Comparison of ENCODE assay signal across 18 cellular contexts in genomic region chr15:63842626-63843025, GRCh38. TPM values are rescaled to one million over a fixed set of nuclear protein-coding genes. Genes with fewer than 3 reads are reported as not detected.
DNase-seq lines count a peak whose midpoint lies in the region; ATAC-seq, FAIRE-seq and TF ChIP-seq lines count a peak whose summit lies in the region.
"Had no signal": no experiment of that assay in that cellular context is flagged by ENCODE, and none has a peak within 500 bp of the region (broad histone marks: within the 10 kb centered on the region; RNA-seq: fewer than 3 reads in every experiment).

No MANE protein-coding gene starts in this region.

- H3K27ac ChIP-seq in liver (ENCODE audit: low read depth in 1 of 2, low read length in 2 of 2) = peak overlapping the region; percentile 63 to 72
- H3K27ac ChIP-seq in HepG2 (ENCODE audit: extremely low read length, insufficient read depth, low read length) = no peak overlapping the region
- H3K27ac ChIP-seq: testis, VCaP had no signal

- CTCF ChIA-PET in HepG2 (lab: Yijun Ruan, JAX; ENCODE audit: low intra/inter-chr PET ratio, low total read pairs) = no interaction called here

- H3K27ac Mint-ChIP-seq in activated T-helper 17 cell treated with anti-CD3 and anti-CD28 coated beads, Interleukin-2, amount 50 U/mL, for 72 hours = peak overlapping the region; percentile 62
- peak overlapping the region; percentile 73 for H3K27ac Mint-ChIP-seq in mesothelial cell of epicardium
- H3K27ac Mint-ChIP-seq in immature natural killer cell = peak overlapping the region in 3 of 6 donors; percentile 38 to 74 (median 68)

- H3K4me3 ChIP-seq in liver (ENCODE audit: low read depth in 1 of 3, low read length in 3 of 3) = no peak overlapping the region
- H3K4me3 ChIP-seq in HepG2 (replicated peaks in 1 of 3; ENCODE audit: insufficient read depth in 1 of 3, low read depth in 2 of 3, low read length in 3 of 3) = no peak overlapping the region
- H3K4me3 ChIP-seq: testis had no signal

- no peak for TF ChIP-seq POLR2A in HepG2 (IDR thresholded peaks at IDR 0.05; ENCODE audit: insufficient read depth in 1 of 2, low read depth in 2 of 2, low read length in 2 of 2)

- H3K36me3 ChIP-seq in liver (ENCODE audit: control insufficient read depth in 4 of 4, insufficient read depth in 3 of 4, low read depth in 1 of 4, low read length in 3 of 4) (no peaks in the 10 kb centered on the region), HepG2 (replicated peaks in 1 of 2; ENCODE audit: control insufficient read depth in 1 of 2, insufficient read depth in 2 of 2, low read length in 2 of 2) (no peaks in the 10 kb centered on the region)

- no peaks in the 10 kb centered on the region for H4K20me1 ChIP-seq in HepG2 (ENCODE audit: insufficient read depth, low read length)

- H3K79me2 ChIP-seq in HepG2 (ENCODE audit: insufficient read depth, low read length) = no peaks in the 10 kb centered on the region

- FAIRE-seq in HepG2 (lab: Jason Lieb, UNC) = no peak
- FAIRE-seq: D721Med, islet of Langerhans had no signal

- no peaks in the 10 kb centered on the region for H3K27me3 Mint-ChIP-seq in activated T-helper 17 cell treated with anti-CD3 and anti-CD28 coated beads, Interleukin-2, amount 50 U/mL, for 72 hours
- H3K27me3 Mint-ChIP-seq in mesothelial cell of epicardium (ENCODE audit: low read depth) = no peaks in the 10 kb centered on the region
- H3K27me3 Mint-ChIP-seq in immature natural killer cell (ENCODE audit: low read depth in 3 of 3) = peaks cover 0 to 3% (median 3%) of the 10 kb centered on the region in 3 donors
- H3K27me3 Mint-ChIP-seq: activated CD8-positive, alpha-beta T cell treated with anti-CD3 and anti-CD28 coated beads for 36 hours; activated naive CD8-positive, alpha-beta T cell had no signal

- DNase-seq in HepG2 (ENCODE audit: low spot score) = no peak
- DNase-seq in mesothelial cell of epicardium (ENCODE audit: low spot score in 2 of 2, unreplicated experiment in 2 of 2) = no peak
- DNase-seq in immature natural killer cell = no peak
- DNase-seq: activated CD8-positive, alpha-beta T cell treated with anti-CD3 and anti-CD28 coated beads for 36 hours; activated T-cell treated with anti-CD3 and anti-CD28 coated beads, Interleukin-2, amount 50 U/mL, for 48 hours; Kasumi-1; NCI-H2107; NCI-H510A; testis had no signal

- POLR2A ChIA-PET in HepG2 (lab: Yijun Ruan, JAX) = no interaction called here

- H3K4me3 Mint-ChIP-seq in activated T-helper 17 cell treated with anti-CD3 and anti-CD28 coated beads, Interleukin-2, amount 50 U/mL, for 72 hours = no peak overlapping the region
- no peak overlapping the region for H3K4me3 Mint-ChIP-seq in mesothelial cell of epicardium
- H3K4me3 Mint-ChIP-seq in immature natural killer cell = no peak overlapping the region
- H3K4me3 Mint-ChIP-seq: activated CD8-positive, alpha-beta T cell treated with anti-CD3 and anti-CD28 coated beads for 36 hours; activated naive CD8-positive, alpha-beta T cell; neural crest cell had no signal

- H3K4me1 ChIP-seq in liver (ENCODE audit: control insufficient read depth in 4 of 4, insufficient read depth in 4 of 4, low read length in 3 of 4) (no peaks in the 10 kb centered on the region), HepG2 (ENCODE audit: insufficient read depth, low read length) (peaks cover 10% of the 10 kb centered on the region)

- H3K36me3 Mint-ChIP-seq in activated T-helper 17 cell treated with anti-CD3 and anti-CD28 coated beads, Interleukin-2, amount 50 U/mL, for 72 hours (ENCODE audit: low read depth) = no peaks in the 10 kb centered on the region
- H3K36me3 Mint-ChIP-seq in mesothelial cell of epicardium (no peaks in the 10 kb centered on the region), immature natural killer cell (no peaks in the 10 kb centered on the region)
- H3K36me3 Mint-ChIP-seq: activated naive CD8-positive, alpha-beta T cell had no signal

- peaks cover 5% of the 10 kb centered on the region for H3K4me1 Mint-ChIP-seq in activated T-helper 17 cell treated with anti-CD3 and anti-CD28 coated beads, Interleukin-2, amount 50 U/mL, for 72 hours
- H3K4me1 Mint-ChIP-seq in mesothelial cell of epicardium (peaks cover 21% of the 10 kb centered on the region), immature natural killer cell (peaks cover 10 to 15% of the 10 kb centered on the region in 2 donors)
- H3K4me1 Mint-ChIP-seq: neural crest cell had no signal

- H3K9me3 ChIP-seq in liver (ENCODE audit: control insufficient read depth in 4 of 4, low read length in 3 of 4) (no peaks in the 10 kb centered on the region), HepG2 (ENCODE audit: low read length) (no peaks in the 10 kb centered on the region)
- H3K9me3 ChIP-seq: testis had no signal

- ATAC-seq in HepG2 (no peak), GM18520 (IDR thresholded peaks at IDR 0.05; ENCODE audit: unreplicated experiment) (no peak), GM19351 (IDR thresholded peaks at IDR 0.05; ENCODE audit: unreplicated experiment) (no peak)
- no peak for ATAC-seq in activated T-helper 17 cell treated with anti-CD3 and anti-CD28 coated beads, Interleukin-2, amount 50 U/mL, for 72 hours (replicated peaks)

- H3K4me2 ChIP-seq in HepG2 (ENCODE audit: low read depth, low read length) = no peak overlapping the region

- no peak overlapping the region for H2AFZ ChIP-seq in HepG2 (ENCODE audit: low read length)

- TF ChIP-seq RAD21 in liver (IDR thresholded peaks at IDR 0.05) (no peak), HepG2 (CRISPR knock-in tag; IDR thresholded peaks at IDR 0.05) (no peak)

- no TSS peak for BruUV-seq in HepG2 (replicated peaks; lab: Mats Ljungman, UMichigan)

- in situ Hi-C loops in HepG2 (cut with HindIII; ENCODE audit: extremely low pct_ligation_motif_present, low pct_unique_long_range_greater_than_20kb) = no loop called here

- intact Hi-C loops in HepG2 (cut with micrococcal nuclease; ENCODE audit: unreplicated experiment) = no loop called here

- no peaks in the 10 kb centered on the region for H3K9me3 Mint-ChIP-seq in activated T-helper 17 cell treated with anti-CD3 and anti-CD28 coated beads, Interleukin-2, amount 50 U/mL, for 72 hours
- H3K9me3 Mint-ChIP-seq in mesothelial cell of epicardium (peaks cover 13% of the 10 kb centered on the region), immature natural killer cell (peaks cover 0 to 2% (median 0%) of the 10 kb centered on the region in 6 donors)
- H3K9me3 Mint-ChIP-seq: activated CD8-positive, alpha-beta T cell treated with anti-CD3 and anti-CD28 coated beads for 36 hours had no signal

- H3K9ac ChIP-seq in liver (ENCODE audit: low read depth in 1 of 2, low read length in 2 of 2) (no peak overlapping the region), HepG2 (ENCODE audit: insufficient read depth, low read depth, low read length) (no peak overlapping the region)

- 97% methylated on average over 2 of the region's 2 CpGs for whole genome bisulfite sequencing in liver
- WGBS in HepG2 (ENCODE audit: low lambda C conversion rate) = 92% methylated on average over 2 of the region's 2 CpGs

- TF ChIP-seq EP300 in HepG2 (IDR thresholded peaks at IDR 0.05; ENCODE audit: low read depth in 2 of 2, low read length in 2 of 2) (no peak), HepG2 (CRISPR knock-in tag; IDR thresholded peaks at IDR 0.05; ENCODE audit: borderline replicate concordance) (no peak)

- H3K27me3 ChIP-seq in liver (ENCODE audit: control insufficient read depth in 4 of 4, insufficient read depth in 4 of 4, low read length in 3 of 4) = no peaks in the 10 kb centered on the region
- no peaks in the 10 kb centered on the region for H3K27me3 ChIP-seq in HepG2 (ENCODE audit: control insufficient read depth in 1 of 2, insufficient read depth in 2 of 2, low read length in 2 of 2)
- H3K27me3 ChIP-seq: testis had no signal

- TF ChIP-seq CTCF in liver (IDR thresholded peaks at IDR 0.05; ENCODE audit: low read depth, low read length, missing input control) (no peak), HepG2 (CRISPR knock-in tag; IDR thresholded peaks at IDR 0.05) (no peak), mesothelial cell of epicardium (IDR thresholded peaks at IDR 0.05; ENCODE audit: unreplicated experiment) (no peak)

TF ChIP-seq in liver, 16 proteins besides CTCF, POLR2A, EP300 and RAD21 (continues in another document):
- TF ChIP-seq SP1 (IDR thresholded peaks at IDR 0.05) = no peak
- TF ChIP-seq EGR1 (IDR thresholded peaks at IDR 0.05; ENCODE audit: low read depth in 2 of 2) = no peak
- TF ChIP-seq GABPA (IDR thresholded peaks at IDR 0.05 in 1 of 2, conservative IDR thresholded peaks at IDR 0.05 in 1 of 2) = no peak

TF ChIP-seq in HepG2, 621 proteins besides CTCF, POLR2A, EP300 and RAD21:
- TF ChIP-seq ZNF850 (CRISPR knock-in tag; conservative IDR thresholded peaks at IDR 0.05) = no peak

RNA-seq across cellular contexts. Expression of gene HERC1, which starts 8.9 kb away (rescaled TPM):
- total RNA-seq in liver (100 to 1,000 TPM in 1 of 2 donors, 10 to 100 TPM in 1; 89.9 to 202 TPM), HepG2 (2016; rRNA removed; fragmentation: Illumina TruSeq; extraction: Trizol) (38.6 and 62.2 TPM in 2 replicates), mesothelial cell of epicardium (73.1 to 75.5 TPM (median 74.9 TPM) in 3 replicates)
- polyA plus RNA-seq in liver (10 to 100 TPM; 15.0 to 21.3 TPM), HepG2 (2011; rRNA removed) (12.1 and 20.8 TPM in 2 replicates), immature natural killer cell (10 to 100 TPM; 15.9 to 48.0 (median 26.4) TPM)
- total RNA-seq in HepG2 (2016; cell fraction: cytosol; rRNA removed; fragmentation: Illumina TruSeq; extraction: Trizol; ENCODE audit: low read depth) = 22.0 and 23.8 TPM in 2 replicates
- total RNA-seq in HepG2 (2016; cell fraction: insoluble cytoplasmic fraction; rRNA removed; fragmentation: Illumina TruSeq; extraction: Trizol) = 41.2 and 56.2 TPM in 2 replicates
- total RNA-seq in HepG2 (2016; cell fraction: membrane; rRNA removed; fragmentation: Illumina TruSeq; extraction: Trizol) = 16.5 and 18.5 TPM in 2 replicates
- 39.5 and 40.7 TPM in 2 replicates for total RNA-seq in HepG2 (2016; cell fraction: nucleus; rRNA removed; fragmentation: Illumina TruSeq; extraction: Trizol)
- polyA plus RNA-seq in HepG2 (2011; cell fraction: cytosol; rRNA removed) = 13.7 and 17.3 TPM in 2 replicates
- polyA plus RNA-seq in HepG2 (2011; cell fraction: nucleus; rRNA removed) = 30.6 and 37.2 TPM in 2 replicates
- polyA plus RNA-seq in HepG2 (2012) = 17.2 and 22.8 TPM in 2 replicates
- polyA plus RNA-seq in HepG2 (2016; cell fraction: cytosol; fragmentation: Illumina TruSeq; extraction: Trizol; ENCODE audit: low read depth) = 0.95 and 1.4 TPM in 2 replicates
- 26.3 and 30.6 TPM in 2 replicates for polyA plus RNA-seq in HepG2 (2016; cell fraction: insoluble cytoplasmic fraction; fragmentation: Illumina TruSeq; extraction: Trizol; ENCODE audit: low read depth)
- polyA plus RNA-seq in HepG2 (2016; cell fraction: membrane; fragmentation: Illumina TruSeq; extraction: Trizol; ENCODE audit: low read depth) = 2.7 and 3.0 TPM in 2 replicates
- 16.0 and 24.1 TPM in 2 replicates for polyA plus RNA-seq in HepG2 (2016; cell fraction: nucleus; fragmentation: Illumina TruSeq; extraction: Trizol; ENCODE audit: insufficient read depth, low read depth)
- polyA minus RNA-seq in HepG2 (2011; rRNA and poly(A)+ RNA removed; ENCODE audit: low replicate concordance) = 51.5 and 96.6 TPM in 2 replicates
- polyA minus RNA-seq in HepG2 (2011; cell fraction: cytosol; rRNA and poly(A)+ RNA removed) = 35.2 and 36.6 TPM in 2 replicates
- polyA minus RNA-seq in HepG2 (2011; cell fraction: nucleus; rRNA and poly(A)+ RNA removed) = 68.0 and 72.2 TPM in 2 replicates
- total RNA-seq in activated T-helper 17 cell treated with anti-CD3 and anti-CD28 coated beads, Interleukin-2, amount 50 U/mL, for 72 hours = 10 to 100 TPM; 55.2 to 56.7 TPM
